In the genomic region with DNA sequence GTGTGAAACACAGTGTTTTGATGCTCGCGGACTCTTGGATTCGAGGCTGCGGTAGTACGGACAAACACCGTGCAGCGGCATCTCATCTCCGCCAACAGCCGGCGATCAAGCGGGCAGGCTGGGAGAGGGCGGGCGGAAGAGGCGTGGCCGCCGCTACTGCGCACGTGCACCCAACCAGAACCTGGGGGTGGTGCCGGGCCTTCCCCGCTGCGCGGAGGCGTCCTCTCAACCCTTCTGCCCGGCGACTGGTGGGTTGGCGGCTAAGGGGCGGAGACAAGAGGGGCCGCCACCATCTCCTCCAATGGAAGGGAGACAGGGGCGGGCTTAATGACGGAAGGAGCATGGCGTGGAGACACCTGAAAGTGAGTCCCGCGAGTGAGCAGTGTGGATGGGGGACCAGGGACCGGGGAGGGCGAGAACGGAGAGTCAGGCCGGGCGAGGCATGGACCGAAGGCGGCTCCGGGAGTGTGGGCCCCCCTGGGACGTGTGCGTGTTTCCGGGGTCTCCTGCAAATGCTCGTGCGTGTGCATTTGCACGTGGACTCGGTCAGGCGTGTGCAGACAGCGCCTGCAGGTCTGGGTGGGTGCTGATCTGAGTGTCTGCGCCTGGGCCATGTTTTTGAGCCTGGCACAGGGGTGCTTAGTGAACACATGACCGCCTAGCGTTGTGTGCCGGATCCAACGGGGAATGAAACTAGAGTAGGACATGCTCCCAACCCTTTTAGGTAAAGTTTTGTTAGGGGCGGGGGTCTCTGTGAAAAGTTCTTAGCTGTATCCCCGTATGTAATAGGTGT, we compare ENCODE assay signal across 8 cellular contexts. TPM values are rescaled to one million over a fixed set of nuclear protein-coding genes. Genes with fewer than 3 reads are reported as not detected.
DNase-seq lines count a peak whose midpoint lies in the region; ATAC-seq and TF ChIP-seq lines count a peak whose summit lies in the region.

DHODH (plus strand) TSS at position 321 of the 793 bp plus-strand sequence; CDS start at position 342, 21 bp downstream.

- peaks cover 2% of the 10 kb centered on the region for H3K4me1 Mint-ChIP-seq in endothelial cell (ENCODE audit: unreplicated experiment)

- no peaks in the 10 kb centered on the region for H3K9me3 ChIP-seq in OCI-LY1 (ENCODE audit: low read length)

- H3K9me3 Mint-ChIP-seq in endothelial cell (ENCODE audit: unreplicated experiment) = no peaks in the 10 kb centered on the region

- H3K36me3 Mint-ChIP-seq in endothelial cell (ENCODE audit: low read depth, unreplicated experiment) = no peaks in the 10 kb centered on the region

- peaks cover 16% of the 10 kb centered on the region for H3K4me1 ChIP-seq in OCI-LY1 (ENCODE audit: insufficient read depth, low read length, severe bottlenecking)

- peak; percentile 99 for DNase-seq in DMS 273 (lab: John Stamatoyannopoulos, UW; ENCODE audit: unreplicated experiment)
- peak; percentile 99 for DNase-seq in HuH-7 (ENCODE audit: low spot score)
- DNase-seq in activated CD8-positive, alpha-beta memory T cell treated with anti-CD3 and anti-CD28 coated beads, Interleukin-2, amount 50 U/mL, for 24 hours (ENCODE audit: extremely low read depth) = peak; percentile 93
- peak; percentile 97 for DNase-seq in endothelial cell (ENCODE audit: low spot score)
- peak; percentile 96 for DNase-seq in midbrain (lab: John Stamatoyannopoulos, UW)
- DNase-seq in stimulated activated CD8-positive, alpha-beta memory T cell treated with anti-CD3 and anti-CD28 coated beads, Interleukin-15, amount 100 ng/mL, for 48 hours (ENCODE audit: low read depth in 2 of 2) = peak; percentile 97 to 98

- ATAC-seq in GM21526 (IDR thresholded peaks at IDR 0.05; ENCODE audit: low FRiP score, unreplicated experiment) = peak; percentile 99

- H4K20me1 ChIP-seq in OCI-LY1 (ENCODE audit: insufficient read depth, low read length) = no peaks in the 10 kb centered on the region

- H3K27ac Mint-ChIP-seq in endothelial cell (ENCODE audit: unreplicated experiment) = no peak within 1 kb of the TSS

- no peaks in the 10 kb centered on the region for H3K27me3 ChIP-seq in OCI-LY1 (ENCODE audit: insufficient read depth, low read length)

- no peaks in the 10 kb centered on the region for H3K27me3 Mint-ChIP-seq in endothelial cell (ENCODE audit: unreplicated experiment)

- TF ChIP-seq CTCF in OCI-LY1 (IDR thresholded peaks at IDR 0.05; ENCODE audit: low read length) (no peak), endothelial cell (IDR thresholded peaks at IDR 0.05; ENCODE audit: unreplicated experiment) (no peak)

- peak within 1 kb of the TSS; percentile 66 for H3K4me2 ChIP-seq in OCI-LY1 (ENCODE audit: low read length)

- peak within 1 kb of the TSS; percentile 73 for H3K4me3 ChIP-seq in OCI-LY1 (ENCODE audit: low read depth, low read length, poor library complexity, severe bottlenecking)

- peak within 1 kb of the TSS; percentile 21 for H3K27ac ChIP-seq in OCI-LY1 (ENCODE audit: low read depth, low read length, poor library complexity, severe bottlenecking)

- H3K4me3 Mint-ChIP-seq in endothelial cell (ENCODE audit: unreplicated experiment) = peak within 1 kb of the TSS; percentile 96

- H3F3A ChIP-seq in OCI-LY1 (ENCODE audit: insufficient read depth, low read length) = no peaks in the 10 kb centered on the region

- H3K36me3 ChIP-seq in OCI-LY1 (ENCODE audit: insufficient read depth, low read length) = peaks cover 6% of the 10 kb centered on the region; the same call in 1 of the 2 replicates

- peak within 1 kb of the TSS; percentile 77 for H3K9ac ChIP-seq in OCI-LY1 (ENCODE audit: low read length)

- no peaks in the 10 kb centered on the region for H3K9me2 ChIP-seq in OCI-LY1 (ENCODE audit: low read depth, low read length)

- H2AFZ ChIP-seq in OCI-LY1 (ENCODE audit: low read length) = no peak within 1 kb of the TSS

- H3K79me2 ChIP-seq in OCI-LY1 (ENCODE audit: insufficient read depth, low read length) = no peaks in the 10 kb centered on the region

RNA-seq across cellular contexts. Expression of gene DHODH, which starts in this region (rescaled TPM):
- 4.7 TPM for total RNA-seq in endothelial cell (ENCODE audit: unreplicated experiment)

Comparison
In these comparisons a context has a peak if more than half of its experiments do, and no peak if none do; other contexts are left out.
1. Peak in every context shown above with its lines: DNase-seq, ATAC-seq, H3K4me3 ChIP-seq and H3K27ac ChIP-seq.